In the genomic region with DNA sequence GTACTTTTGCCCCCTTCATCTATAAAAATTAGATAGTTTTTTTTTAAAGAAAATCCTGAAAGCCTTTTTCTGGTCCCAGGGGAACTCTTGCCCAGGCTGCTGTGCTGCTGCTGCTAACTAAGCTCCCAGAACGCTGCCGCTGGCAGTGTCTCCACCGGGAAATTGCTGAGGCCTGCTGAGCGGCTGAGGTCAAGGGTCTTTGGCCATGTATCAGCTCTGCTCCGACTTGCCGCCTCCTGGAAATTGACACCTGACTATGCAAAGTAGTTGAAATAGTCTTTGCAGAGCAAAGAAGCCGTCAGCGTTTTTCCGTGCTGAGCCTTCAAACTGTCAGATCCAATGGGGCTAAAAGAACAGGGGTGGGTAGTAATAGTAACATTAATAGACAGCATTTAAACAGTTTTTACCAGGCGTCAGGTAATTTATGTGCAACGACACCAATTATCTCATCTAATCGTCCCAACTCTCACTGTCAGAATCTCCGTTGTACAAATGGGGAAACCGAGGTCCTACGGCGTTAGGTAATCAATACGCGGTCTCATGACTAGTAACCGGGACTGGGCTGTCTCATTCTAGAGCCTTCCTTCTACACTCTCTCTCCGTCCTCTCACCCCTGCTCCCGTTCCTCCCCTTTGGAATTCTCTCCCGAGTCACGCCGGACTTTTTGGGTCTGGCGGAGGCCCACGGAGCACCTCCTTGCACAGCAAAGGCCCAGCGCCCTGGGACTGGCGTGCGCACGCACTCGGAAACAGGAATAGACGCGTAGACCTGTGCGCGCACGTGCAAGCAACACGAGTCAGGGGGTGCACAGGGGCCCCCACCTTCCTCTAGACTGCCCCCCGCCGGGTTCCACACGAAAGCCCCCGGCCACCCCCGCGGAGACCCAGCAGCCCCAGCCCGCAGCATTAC, we compare ENCODE assay signal across 1 cellular context.
A peak's percentile ranks its signal among the peaks of the same experiment; 100 is the strongest.
TF ChIP-seq lines count a peak whose summit lies in the region.

No MANE protein-coding gene starts in this region.

TF ChIP-seq in HepG2, 621 proteins besides CTCF, POLR2A, EP300 and RAD21 (continued from another document):
- TF ChIP-seq, protein P1, sequence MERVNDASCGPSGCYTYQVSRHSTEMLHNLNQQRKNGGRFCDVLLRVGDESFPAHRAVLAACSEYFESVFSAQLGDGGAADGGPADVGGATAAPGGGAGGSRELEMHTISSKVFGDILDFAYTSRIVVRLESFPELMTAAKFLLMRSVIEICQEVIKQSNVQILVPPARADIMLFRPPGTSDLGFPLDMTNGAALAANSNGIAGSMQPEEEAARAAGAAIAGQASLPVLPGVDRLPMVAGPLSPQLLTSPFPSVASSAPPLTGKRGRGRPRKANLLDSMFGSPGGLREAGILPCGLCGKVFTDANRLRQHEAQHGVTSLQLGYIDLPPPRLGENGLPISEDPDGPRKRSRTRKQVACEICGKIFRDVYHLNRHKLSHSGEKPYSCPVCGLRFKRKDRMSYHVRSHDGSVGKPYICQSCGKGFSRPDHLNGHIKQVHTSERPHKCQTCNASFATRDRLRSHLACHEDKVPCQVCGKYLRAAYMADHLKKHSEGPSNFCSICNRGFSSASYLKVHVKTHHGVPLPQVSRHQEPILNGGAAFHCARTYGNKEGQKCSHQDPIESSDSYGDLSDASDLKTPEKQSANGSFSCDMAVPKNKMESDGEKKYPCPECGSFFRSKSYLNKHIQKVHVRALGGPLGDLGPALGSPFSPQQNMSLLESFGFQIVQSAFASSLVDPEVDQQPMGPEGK (CRISPR knock-in tag; IDR thresholded peaks at IDR 0.05) = peak; percentile 90; the same call in 1 of the 2 replicates
- TF ChIP-seq ZNF569 (CRISPR knock-in tag; IDR thresholded peaks at IDR 0.05; ENCODE audit: borderline replicate concordance) = no peak
- 0 out of 2 replicates have a peak, but pooled peaks have one; percentile 14 for TF ChIP-seq ZNF263 (CRISPR knock-in tag; IDR thresholded peaks at IDR 0.05)
- 0 out of 2 replicates have a peak, but pooled peaks have one; percentile 15 for TF ChIP-seq NFKBIZ (CRISPR knock-in tag; IDR thresholded peaks at IDR 0.05)
- TF ChIP-seq, protein P2, sequence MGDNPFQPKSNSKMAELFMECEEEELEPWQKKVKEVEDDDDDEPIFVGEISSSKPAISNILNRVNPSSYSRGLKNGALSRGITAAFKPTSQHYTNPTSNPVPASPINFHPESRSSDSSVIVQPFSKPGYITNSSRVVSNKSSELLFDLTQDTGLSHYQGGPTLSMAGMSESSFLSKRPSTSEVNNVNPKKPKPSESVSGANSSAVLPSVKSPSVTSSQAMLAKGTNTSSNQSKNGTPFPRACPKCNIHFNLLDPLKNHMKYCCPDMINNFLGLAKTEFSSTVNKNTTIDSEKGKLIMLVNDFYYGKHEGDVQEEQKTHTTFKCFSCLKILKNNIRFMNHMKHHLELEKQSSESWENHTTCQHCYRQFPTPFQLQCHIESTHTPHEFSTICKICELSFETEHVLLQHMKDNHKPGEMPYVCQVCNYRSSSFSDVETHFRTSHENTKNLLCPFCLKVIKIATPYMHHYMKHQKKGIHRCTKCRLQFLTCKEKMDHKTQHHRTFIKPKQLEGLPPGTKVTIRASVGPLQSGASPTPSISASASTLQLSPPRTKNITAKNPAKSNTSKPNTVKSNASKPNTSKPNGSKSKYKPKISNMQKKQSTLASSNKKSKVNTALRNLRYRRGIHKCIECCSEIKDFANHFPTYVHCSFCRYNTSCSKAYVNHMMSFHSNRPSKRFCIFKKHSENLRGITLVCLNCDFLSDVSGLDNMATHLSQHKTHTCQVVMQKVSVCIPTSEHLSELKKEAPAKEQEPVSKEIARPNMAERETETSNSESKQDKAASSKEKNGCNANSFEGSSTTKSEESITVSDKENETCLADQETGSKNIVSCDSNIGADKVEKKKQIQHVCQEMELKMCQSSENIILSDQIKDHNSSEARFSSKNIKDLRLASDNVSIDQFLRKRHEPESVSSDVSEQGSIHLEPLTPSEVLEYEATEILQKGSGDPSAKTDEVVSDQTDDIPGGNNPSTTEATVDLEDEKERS (CRISPR knock-in tag; IDR thresholded peaks at IDR 0.05) = no peak
- TF ChIP-seq ZNF101 (CRISPR knock-in tag; IDR thresholded peaks at IDR 0.05; ENCODE audit: borderline replicate concordance, low read depth) = no peak
- TF ChIP-seq ZNF780A (CRISPR knock-in tag; IDR thresholded peaks at IDR 0.05) = no peak
- peak; percentile 55; the same call in 1 of the 2 replicates for TF ChIP-seq ZNF264 (CRISPR knock-in tag; IDR thresholded peaks at IDR 0.05)
- TF ChIP-seq ZNF501 (CRISPR knock-in tag; IDR thresholded peaks at IDR 0.05) = 0 out of 2 replicates have a peak, but pooled peaks have one; percentile 6
- TF ChIP-seq, protein P3, sequence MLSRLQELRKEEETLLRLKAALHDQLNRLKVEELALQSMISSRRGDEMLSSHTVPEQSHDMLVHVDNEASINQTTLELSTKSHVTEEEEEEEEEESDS (CRISPR knock-in tag; IDR thresholded peaks at IDR 0.05; ENCODE audit: borderline replicate concordance) = no peak
- peak; percentile 68; the same call in 1 of the 2 replicates for TF ChIP-seq PHF8 (CRISPR knock-in tag; IDR thresholded peaks at IDR 0.05)
- 0 out of 2 replicates have a peak, but pooled peaks have one; percentile 56 for TF ChIP-seq HOXA9 (CRISPR knock-in tag; IDR thresholded peaks at IDR 0.05; ENCODE audit: borderline replicate concordance)
- TF ChIP-seq, protein P4, sequence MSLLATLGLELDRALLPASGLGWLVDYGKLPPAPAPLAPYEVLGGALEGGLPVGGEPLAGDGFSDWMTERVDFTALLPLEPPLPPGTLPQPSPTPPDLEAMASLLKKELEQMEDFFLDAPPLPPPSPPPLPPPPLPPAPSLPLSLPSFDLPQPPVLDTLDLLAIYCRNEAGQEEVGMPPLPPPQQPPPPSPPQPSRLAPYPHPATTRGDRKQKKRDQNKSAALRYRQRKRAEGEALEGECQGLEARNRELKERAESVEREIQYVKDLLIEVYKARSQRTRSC (CRISPR knock-in tag; IDR thresholded peaks at IDR 0.05; ENCODE audit: low read depth) = 0 out of 2 replicates have a peak, but pooled peaks have one; percentile 54
TF ChIP-seq in HepG2: peak in this region for 90.
